In genomic region chr1:236039736-236040670, GRCh38 we compare ENCODE assay signal across 8 cellular contexts. TPM values are rescaled to one million over a fixed set of nuclear protein-coding genes. Genes with fewer than 3 reads are reported as not detected.
A peak's percentile ranks its signal among the peaks of the same experiment; 100 is the strongest.
DNase-seq lines count a peak whose midpoint lies in the region; ATAC-seq and TF ChIP-seq lines count a peak whose summit lies in the region.
"Had no signal": no experiment of that assay in that cellular context is flagged by ENCODE, and none has a peak within 500 bp of the region (broad histone marks: within the 10 kb centered on the region; RNA-seq: fewer than 3 reads in every experiment).

No MANE protein-coding gene starts in this region.

- H3K4me3 ChIP-seq in esophagus muscularis mucosa, result no peak overlapping the region
- no peak overlapping the region for H3K4me3 ChIP-seq in mucosa of descending colon
- no peak overlapping the region for H3K4me3 ChIP-seq in upper lobe of left lung

- peaks cover 12 to 44% (median 37%) of the 10 kb centered on the region in 4 donors for H3K4me1 ChIP-seq in esophagus muscularis mucosa
- no peaks in the 10 kb centered on the region for H3K4me1 ChIP-seq in mucosa of descending colon (ENCODE audit: low read depth)
- peaks cover 0 to 9% (median 4%) of the 10 kb centered on the region in 4 donors for H3K4me1 ChIP-seq in upper lobe of left lung

- WGBS in esophagus muscularis mucosa, result 54% methylated on average over 13 of the region's 13 CpGs
- WGBS in upper lobe of left lung, 2 donors, result 62 to 73% methylated on average over 13 of the region's 13 CpGs

- DNase-seq in NCI-H2029 (lab: John Stamatoyannopoulos, UW) (peak; percentile 28), esophagus muscularis mucosa (ENCODE audit: extremely low spot score) (no peak), mucosa of descending colon (peak in 1 of 3 donors; percentile 22), upper lobe of left lung (peak in 1 of 2 donors; percentile 82), NCI-H226 (no peak), NCI-H1694 (lab: John Stamatoyannopoulos, UW) (no peak)
- DNase-seq in activated effector memory CD4-positive, alpha-beta T cell treated with anti-CD3 and anti-CD28 coated beads, Interleukin-2, amount 50 U/mL, for 16 hours, result no peak
- DNase-seq: activated CD4-positive, alpha-beta T cell treated with anti-CD3 and anti-CD28 coated beads, Interleukin-2, amount 50 U/mL, for 4 hours had no signal

- TF ChIP-seq EP300 in esophagus muscularis mucosa (IDR thresholded peaks at IDR 0.05) (no peak), upper lobe of left lung (IDR thresholded peaks at IDR 0.05) (no peak)

- TF ChIP-seq CTCF in esophagus muscularis mucosa (IDR thresholded peaks at IDR 0.05) (no peak), mucosa of descending colon (IDR thresholded peaks at IDR 0.05) (no peak), upper lobe of left lung (IDR thresholded peaks at IDR 0.05) (no peak)

- H3K27me3 ChIP-seq in esophagus muscularis mucosa (no peaks in the 10 kb centered on the region), upper lobe of left lung (no peaks in the 10 kb centered on the region)

- no peak for TF ChIP-seq POLR2A in esophagus muscularis mucosa (IDR thresholded peaks at IDR 0.05; ENCODE audit: low read depth)
- no peak for TF ChIP-seq POLR2A in upper lobe of left lung (IDR thresholded peaks at IDR 0.05)

- ATAC-seq in mucosa of descending colon (peak; percentile 51), upper lobe of left lung (ENCODE audit: low FRiP score in 2 of 2) (peak; percentile 78 to 79)

- H3K36me3 ChIP-seq in esophagus muscularis mucosa (peaks cover 48 to 80% (median 70%) of the 10 kb centered on the region in 4 donors), mucosa of descending colon (ENCODE audit: low read depth) (no peaks in the 10 kb centered on the region), upper lobe of left lung (peaks cover 0 to 48% (median 5%) of the 10 kb centered on the region in 4 donors)

- H3K9me3 ChIP-seq in esophagus muscularis mucosa (no peaks in the 10 kb centered on the region), mucosa of descending colon (no peaks in the 10 kb centered on the region), upper lobe of left lung (no peaks in the 10 kb centered on the region)

- intact Hi-C loops in esophagus muscularis mucosa (cut with DNase I), result no loop called here
- intact Hi-C loops in mucosa of descending colon (cut with DNase I, micrococcal nuclease), result no loop called here

- H3K27ac ChIP-seq in esophagus muscularis mucosa (replicated peaks in 1 of 4) (peak overlapping the region; percentile 41 to 76 (median 58)), upper lobe of left lung (peak overlapping the region in 3 of 4 donors; percentile 23 to 65 (median 58))

RNA-seq across cellular contexts. Expression of gene NID1, which starts 24.9 kb away (rescaled TPM):
- total RNA-seq in esophagus muscularis mucosa, result 100 to 1,000 TPM; 187 to 390 (median 287) TPM
- 100 to 1,000 TPM in 1 of 3 donors, 10 to 100 TPM in 1, 1 to 10 TPM in 1; 7.2 to 118 (median 36.7) TPM for total RNA-seq in mucosa of descending colon
- 10 to 100 TPM; 26.8 to 81.1 (median 46.1) TPM for total RNA-seq in upper lobe of left lung
